In genomic region chr1:18631496-18632217, GRCh38 we compare ENCODE assay signal across 1 cellular context.
TF ChIP-seq lines count a peak whose summit lies in the region.

No MANE protein-coding gene starts in this region.

TF ChIP-seq in SK-N-SH, 30 proteins besides CTCF, POLR2A, EP300 and RAD21 (continued from another document):
- TF ChIP-seq USF2 (IDR thresholded peaks at IDR 0.05; ENCODE audit: borderline replicate concordance, low read depth, low read length) (no peak), GATA2 (CRISPR knock-in tag; IDR thresholded peaks at IDR 0.05) (no peak)
- TF ChIP-seq, protein P1, sequence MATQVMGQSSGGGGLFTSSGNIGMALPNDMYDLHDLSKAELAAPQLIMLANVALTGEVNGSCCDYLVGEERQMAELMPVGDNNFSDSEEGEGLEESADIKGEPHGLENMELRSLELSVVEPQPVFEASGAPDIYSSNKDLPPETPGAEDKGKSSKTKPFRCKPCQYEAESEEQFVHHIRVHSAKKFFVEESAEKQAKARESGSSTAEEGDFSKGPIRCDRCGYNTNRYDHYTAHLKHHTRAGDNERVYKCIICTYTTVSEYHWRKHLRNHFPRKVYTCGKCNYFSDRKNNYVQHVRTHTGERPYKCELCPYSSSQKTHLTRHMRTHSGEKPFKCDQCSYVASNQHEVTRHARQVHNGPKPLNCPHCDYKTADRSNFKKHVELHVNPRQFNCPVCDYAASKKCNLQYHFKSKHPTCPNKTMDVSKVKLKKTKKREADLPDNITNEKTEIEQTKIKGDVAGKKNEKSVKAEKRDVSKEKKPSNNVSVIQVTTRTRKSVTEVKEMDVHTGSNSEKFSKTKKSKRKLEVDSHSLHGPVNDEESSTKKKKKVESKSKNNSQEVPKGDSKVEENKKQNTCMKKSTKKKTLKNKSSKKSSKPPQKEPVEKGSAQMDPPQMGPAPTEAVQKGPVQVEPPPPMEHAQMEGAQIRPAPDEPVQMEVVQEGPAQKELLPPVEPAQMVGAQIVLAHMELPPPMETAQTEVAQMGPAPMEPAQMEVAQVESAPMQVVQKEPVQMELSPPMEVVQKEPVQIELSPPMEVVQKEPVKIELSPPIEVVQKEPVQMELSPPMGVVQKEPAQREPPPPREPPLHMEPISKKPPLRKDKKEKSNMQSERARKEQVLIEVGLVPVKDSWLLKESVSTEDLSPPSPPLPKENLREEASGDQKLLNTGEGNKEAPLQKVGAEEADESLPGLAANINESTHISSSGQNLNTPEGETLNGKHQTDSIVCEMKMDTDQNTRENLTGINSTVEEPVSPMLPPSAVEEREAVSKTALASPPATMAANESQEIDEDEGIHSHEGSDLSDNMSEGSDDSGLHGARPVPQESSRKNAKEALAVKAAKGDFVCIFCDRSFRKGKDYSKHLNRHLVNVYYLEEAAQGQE (IDR thresholded peaks at IDR 0.05; ENCODE audit: low read depth, low read length), result no peak
